Comparison of ENCODE assay signal across 25 cellular contexts in genomic region chr3:141846050-141846433, GRCh38.
"Had no signal": no experiment of that assay in that cellular context is flagged by ENCODE, and none has a peak within 500 bp of the region (broad histone marks: within the 10 kb centered on the region; RNA-seq: fewer than 3 reads in every experiment).

No MANE protein-coding gene starts in this region.

- H3K4me3 ChIP-seq: breast epithelium, dorsolateral prefrontal cortex, gastroesophageal sphincter, right atrium auricular region, testis had no signal

- ATAC-seq: gastroesophageal sphincter; stimulated activated naive CD8-positive, alpha-beta T cell treated with anti-CD3 and anti-CD28 coated beads, Interleukin-15, Interleukin-2, amounts not matched to agents 100 U/mL and 50 U/mL, for 24 hours; T-helper 17 cell had no signal

- DNase-seq: activated CD8-positive, alpha-beta memory T cell treated with anti-CD3 and anti-CD28 coated beads, Interleukin-2, amount 50 U/mL, for 48 hours; amygdala; dorsolateral prefrontal cortex; effector memory CD4-positive, alpha-beta T cell; hypothalamus; kidney; natural killer cell; SW 1271; T-helper 17 cell; trophoblast cell had no signal

- H3K27me3 Mint-ChIP-seq: activated CD4-positive, alpha-beta T cell treated with anti-CD3 and anti-CD28 coated beads, Interleukin-2, amount 10 ng/mL, durations not matched to agents 7 days and 5 days; activated naive CD4-positive, alpha-beta T cell treated with anti-CD3 and anti-CD28 coated beads, Interleukin-2, amount 50 U/mL, for 24 hours; activated T-cell treated with anti-CD3 and anti-CD28 coated beads, Interleukin-2, amount 50 U/mL, for 24 hours; central memory CD8-positive, alpha-beta T cell had no signal

- H3K36me3 Mint-ChIP-seq: activated naive CD4-positive, alpha-beta T cell treated with anti-CD3 and anti-CD28 coated beads, Interleukin-2, amount 50 U/mL, for 24 hours; mesothelial cell of epicardium; natural killer cell; WTC11 had no signal

- H3K9me3 Mint-ChIP-seq: activated CD4-positive, alpha-beta memory T cell treated with anti-CD3 and anti-CD28 coated beads, Interleukin-2, amount 10 ng/mL, durations not matched to agents 7 days and 5 days; activated CD4-positive, alpha-beta T cell treated with anti-CD3 and anti-CD28 coated beads, Interleukin-2, amount 10 ng/mL, durations not matched to agents 7 days and 5 days; activated naive CD4-positive, alpha-beta T cell treated with anti-CD3 and anti-CD28 coated beads, Interleukin-2, amount 50 U/mL, for 24 hours; activated naive CD8-positive, alpha-beta T cell treated with anti-CD3 and anti-CD28 coated beads, Interleukin-2, amount 50 U/mL, for 24 hours; activated T-cell treated with anti-CD3 and anti-CD28 coated beads, Interleukin-2, amount 50 U/mL, for 24 hours; activated T-helper 17 cell treated with anti-CD3 and anti-CD28 coated beads, Interleukin-2, amount 50 U/mL, for 72 hours; central memory CD8-positive, alpha-beta T cell; immature natural killer cell; mesothelial cell of epicardium; natural killer cell had no signal

- H3K4me3 Mint-ChIP-seq: activated CD4-positive, alpha-beta memory T cell treated with anti-CD3 and anti-CD28 coated beads, Interleukin-2, amount 10 ng/mL, durations not matched to agents 7 days and 5 days; activated CD4-positive, alpha-beta T cell treated with anti-CD3 and anti-CD28 coated beads, Interleukin-2, amount 10 ng/mL, durations not matched to agents 7 days and 5 days; activated naive CD4-positive, alpha-beta T cell treated with anti-CD3 and anti-CD28 coated beads, Interleukin-2, amount 50 U/mL, for 24 hours; activated naive CD8-positive, alpha-beta T cell treated with anti-CD3 and anti-CD28 coated beads, Interleukin-2, amount 50 U/mL, for 24 hours; activated T-cell treated with anti-CD3 and anti-CD28 coated beads, Interleukin-2, amount 50 U/mL, for 24 hours; activated T-helper 17 cell treated with anti-CD3 and anti-CD28 coated beads, Interleukin-2, amount 50 U/mL, for 72 hours; central memory CD8-positive, alpha-beta T cell; immature natural killer cell; mesothelial cell of epicardium; natural killer cell; T-helper 17 cell; WTC11 had no signal

- H3K27ac ChIP-seq: breast epithelium, dorsolateral prefrontal cortex, gastroesophageal sphincter, right atrium auricular region, testis had no signal

- H3K27ac Mint-ChIP-seq: activated CD4-positive, alpha-beta memory T cell treated with anti-CD3 and anti-CD28 coated beads, Interleukin-2, amount 10 ng/mL, durations not matched to agents 7 days and 5 days; activated CD4-positive, alpha-beta T cell treated with anti-CD3 and anti-CD28 coated beads, Interleukin-2, amount 10 ng/mL, durations not matched to agents 7 days and 5 days; activated naive CD4-positive, alpha-beta T cell treated with anti-CD3 and anti-CD28 coated beads, Interleukin-2, amount 50 U/mL, for 24 hours; activated naive CD8-positive, alpha-beta T cell treated with anti-CD3 and anti-CD28 coated beads, Interleukin-2, amount 50 U/mL, for 24 hours; activated T-cell treated with anti-CD3 and anti-CD28 coated beads, Interleukin-2, amount 50 U/mL, for 24 hours; activated T-helper 17 cell treated with anti-CD3 and anti-CD28 coated beads, Interleukin-2, amount 50 U/mL, for 72 hours; immature natural killer cell; mesothelial cell of epicardium; natural killer cell; T-helper 17 cell; WTC11 had no signal

- H3K4me1 Mint-ChIP-seq: activated T-helper 17 cell treated with anti-CD3 and anti-CD28 coated beads, Interleukin-2, amount 50 U/mL, for 72 hours; central memory CD8-positive, alpha-beta T cell; mesothelial cell of epicardium; natural killer cell had no signal

- H3K4me1 ChIP-seq: breast epithelium, gastroesophageal sphincter, right atrium auricular region had no signal

- H3K36me3 ChIP-seq: breast epithelium, gastroesophageal sphincter, right atrium auricular region had no signal

- H3K9me3 ChIP-seq: breast epithelium, gastroesophageal sphincter, right atrium auricular region, testis had no signal

- H3K27me3 ChIP-seq: breast epithelium, dorsolateral prefrontal cortex, gastroesophageal sphincter, right atrium auricular region, testis had no signal
